8 cellular contexts compared by ENCODE assay signal in the genomic region with DNA sequence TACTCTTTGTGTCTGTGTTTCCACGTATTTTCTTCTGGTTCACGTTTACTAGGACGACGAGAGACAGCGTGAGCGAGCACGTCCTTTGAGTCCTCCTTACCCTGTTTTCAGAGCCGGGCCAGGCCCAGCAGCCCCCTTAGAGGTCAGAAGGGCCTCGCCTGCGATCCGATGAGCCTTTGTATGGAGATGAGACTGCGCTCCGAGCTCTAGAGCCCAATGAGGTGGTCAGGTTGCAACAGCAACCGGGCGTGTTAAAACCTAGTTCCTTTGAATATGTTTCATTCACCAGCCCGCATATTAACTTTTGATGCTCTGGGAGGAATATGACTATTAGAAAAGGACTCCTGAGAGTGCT. TPM values are rescaled to one million over a fixed set of nuclear protein-coding genes. Genes with fewer than 3 reads are reported as not detected.
DNase-seq lines count a peak whose midpoint lies in the region; ATAC-seq and TF ChIP-seq lines count a peak whose summit lies in the region.

No MANE protein-coding gene starts in this region.

- CTCF ChIA-PET in T-cell (lab: Charles Lee): interaction anchor here in 1 of 2 donors (1.7 kb wide), 1 partner anchor 14 kb away, joined by 15 read pairs; no protein-coding TSS in a partner anchor

- H3K36me3 Mint-ChIP-seq in HFFc6 (ENCODE audit: low read depth): peaks cover 6% of the 10 kb centered on the region; the same call in 1 of the 2 replicates
- peaks cover 7% of the 10 kb centered on the region for H3K36me3 Mint-ChIP-seq in T-cell

- H3K4me3 Mint-ChIP-seq in HFFc6 (peak overlapping the region; percentile 99), T-cell (peak overlapping the region; percentile 87 to 97 (median 94))

- no peaks in the 10 kb centered on the region; the same call in none of the 2 replicates for H3K27me3 Mint-ChIP-seq in HFFc6 (ENCODE audit: insufficient read depth)
- no peaks in the 10 kb centered on the region for H3K27me3 Mint-ChIP-seq in T-cell

- TF ChIP-seq CTCF in HFFc6 (IDR thresholded peaks at IDR 0.05): no peak
- TF ChIP-seq CTCF in foreskin fibroblast (IDR thresholded peaks at IDR 0.05; ENCODE audit: low read depth, low read length): no peak
- TF ChIP-seq CTCF in retinal pigment epithelial cell (conservative IDR thresholded peaks at IDR 0.05; ENCODE audit: low read depth, low read length): no peak

- peak overlapping the region; percentile 92 to 95 for H3K4me3 ChIP-seq in foreskin fibroblast (ENCODE audit: low read depth in 1 of 2, low read length in 2 of 2)
- H3K4me3 ChIP-seq in retinal pigment epithelial cell (ENCODE audit: low read length): peak overlapping the region; percentile 74

- no peak for ATAC-seq in T-cell (replicated peaks in 1 of 4)

- DNase-seq in EL (peak; percentile 35), HFFc6 (peak; percentile 42), T-cell (no peak), foreskin fibroblast (peak in 1 of 2 donors; percentile 68), retinal pigment epithelial cell (ENCODE audit: low read depth) (no peak), NCI-H2196 treated with DMSO at 0.1 percent for 48 hours (lab: John Stamatoyannopoulos, UW; ENCODE audit: unreplicated experiment) (no peak), putamen (ENCODE audit: low spot score) (no peak)
- no peak for DNase-seq in stimulated activated CD4-positive, alpha-beta T cell treated with anti-CD3 and anti-CD28 coated beads, Interleukin-2, amount 100 ng/mL, for 24 hours

- POLR2A ChIA-PET in T-cell (lab: Charles Lee): interaction anchor here in 1 of 2 donors (0.6 to 1.8 kb wide), 3 partner anchors 80 to 117 kb away, joined by 3 to 11 read pairs (median 3); a partner anchor contains a TSS

- H3K4me1 Mint-ChIP-seq in HFFc6 (ENCODE audit: low read depth) (peaks cover 68% of the 10 kb centered on the region), T-cell (peaks cover 82 to 87% (median 84%) of the 10 kb centered on the region in 3 donors)

- H3K27ac Mint-ChIP-seq in HFFc6 (peak overlapping the region; percentile 94), T-cell (peak overlapping the region; percentile 90 to 91)

- H3K9me3 Mint-ChIP-seq in HFFc6 (no peaks in the 10 kb centered on the region), T-cell (no peaks in the 10 kb centered on the region)

RNA-seq across cellular contexts. Expression of a gene that starts 55.6 kb away (rescaled TPM):
- 10 to 100 TPM; 15.5 to 19.9 (median 17.9) TPM for total RNA-seq in HFFc6 (2021; fragmentation: NEBNext Ultra II Directional; extraction: Animal tissue kit (Norgen Biotek cat#: 25700))
- 10 to 100 TPM; 36.6 to 44.8 (median 42.3) TPM for total RNA-seq in T-cell

Comparison
In these comparisons a context has a peak if more than half of its experiments do, and no peak if none do; other contexts are left out.
1. DNase-seq: peak in EL (single experiment) and HFFc6 (single experiment); none in T-cell (0 of 34), retinal pigment epithelial cell (single experiment), NCI-H2196 treated with DMSO at 0.1 percent for 48 hours (single experiment), putamen (single experiment) and stimulated activated CD4-positive, alpha-beta T cell treated with anti-CD3 and anti-CD28 coated beads, Interleukin-2, amount 100 ng/mL, for 24 hours (0 of 2).